ENCODE assay signal across 9 cellular contexts in the genomic region with DNA sequence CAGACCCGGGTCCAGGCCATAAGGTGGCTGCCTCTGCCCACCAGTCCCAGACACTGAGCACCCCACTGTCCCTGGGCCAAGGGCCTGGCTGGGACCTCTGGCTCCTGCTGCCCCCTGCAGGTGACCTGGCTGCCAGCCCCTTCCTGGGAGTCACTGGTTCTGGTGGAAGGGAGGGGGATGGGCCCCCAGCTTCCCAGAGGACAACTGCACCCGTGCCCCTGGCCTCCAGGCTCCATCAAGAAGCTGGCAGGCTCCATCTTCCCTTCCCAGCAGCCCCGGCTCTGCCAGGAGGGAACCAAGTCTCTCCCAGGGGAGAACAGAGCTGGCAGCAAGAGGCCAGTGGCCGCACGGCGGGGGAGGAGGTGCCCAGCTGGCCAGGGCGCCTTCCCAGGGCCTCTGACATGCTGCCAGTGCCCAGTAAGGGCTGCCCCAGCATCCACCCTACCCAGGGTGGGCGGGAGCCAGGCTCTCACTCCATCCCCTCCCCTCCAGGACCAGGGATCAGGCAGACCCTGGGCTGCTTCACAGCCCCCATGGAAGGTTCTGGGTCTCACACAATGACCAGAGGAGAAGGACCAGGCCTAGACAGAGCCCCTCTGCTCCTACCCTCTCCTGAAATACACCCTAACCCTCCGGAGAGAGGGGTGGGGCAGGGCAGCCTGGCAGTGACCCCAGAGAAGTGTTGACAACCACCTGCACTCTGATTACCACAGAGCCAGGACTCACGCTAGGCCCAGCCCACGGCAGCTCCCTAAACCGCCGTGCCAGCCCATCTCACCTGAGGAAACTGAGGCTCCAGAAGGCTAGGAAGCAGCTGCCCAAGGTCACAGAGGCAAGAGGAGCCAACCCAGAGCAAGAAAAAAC. TPM values are rescaled to one million over a fixed set of nuclear protein-coding genes. Genes with fewer than 3 reads are reported as not detected.
DNase-seq lines count a peak whose midpoint lies in the region; ATAC-seq and TF ChIP-seq lines count a peak whose summit lies in the region.
"Had no signal": no experiment of that assay in that cellular context is flagged by ENCODE, and none has a peak within 500 bp of the region (broad histone marks: within the 10 kb centered on the region; RNA-seq: fewer than 3 reads in every experiment).

No MANE protein-coding gene starts in this region.

- CTCF ChIA-PET in SK-N-SH (lab: Yijun Ruan, JAX), result interaction anchor here (0.6 to 2.7 kb wide), 9 partner anchors 11 to 1027 kb away, joined by 3 to 12 read pairs (median 3); no protein-coding TSS in a partner anchor

- peaks cover 73% of the 10 kb centered on the region for H3K79me2 ChIP-seq in SK-N-SH (ENCODE audit: insufficient read depth)

- ATAC-seq in SK-N-SH treated with all-trans-retinoic acid at 6 μM for 48 hours, result no peak
- no peak for ATAC-seq in stimulated activated memory B cell treated with anti-CD40 and anti-IgM and Interleukin-4, amounts not matched to agents 10 μg/mL and 1 μg/mL and 100 μg/mL, for 72 hours
- no peak for ATAC-seq in HG03025 (IDR thresholded peaks at IDR 0.05; ENCODE audit: low FRiP score, unreplicated experiment)

- H2AFZ ChIP-seq in SK-N-SH (ENCODE audit: low read depth), result no peak overlapping the region

- H3K9me2 ChIP-seq in SK-N-SH, result no peaks in the 10 kb centered on the region

- peaks cover 0 to 14% of the 10 kb centered on the region in 2 experiments for H3K36me3 ChIP-seq in SK-N-SH (replicated peaks in 1 of 2; ENCODE audit: control insufficient read depth in 1 of 2, insufficient read depth in 2 of 2, low read length in 1 of 2)
- peaks cover 11% of the 10 kb centered on the region for H3K36me3 ChIP-seq in adipocyte (ENCODE audit: control insufficient read depth, insufficient read depth, low read length, severe bottlenecking)
- H3K36me3 ChIP-seq in right atrium auricular region, result peaks cover 7% of the 10 kb centered on the region

- WGBS in SK-N-SH (ENCODE audit: low lambda C conversion rate), result 93% methylated on average over 9 of the region's 13 CpGs

- no peak for TF ChIP-seq EP300 in SK-N-SH (IDR thresholded peaks at IDR 0.05; ENCODE audit: borderline replicate concordance in 1 of 2, low read depth in 1 of 2, low read length in 1 of 2)

- peaks cover 67% of the 10 kb centered on the region for H3K4me1 Mint-ChIP-seq in stimulated activated memory B cell treated with anti-CD40 and anti-IgM and Interleukin-4, amounts not matched to agents 10 μg/mL and 1 μg/mL and 100 μg/mL, for 72 hours

- H3K9me3 ChIP-seq in SK-N-SH (no peaks in the 10 kb centered on the region), adipocyte (ENCODE audit: control insufficient read depth, low read length) (no peaks in the 10 kb centered on the region), right atrium auricular region (no peaks in the 10 kb centered on the region)

- H3K27ac ChIP-seq in SK-N-SH (ENCODE audit: low read depth in 2 of 2, low read length in 1 of 2) (no peak overlapping the region; a peak in 1 of 4 replicates), right atrium auricular region (peak overlapping the region; percentile 90 to 92)

- no peaks in the 10 kb centered on the region for H3F3A ChIP-seq in SK-N-SH (replicated peaks; ENCODE audit: insufficient read depth)

- H3K4me2 ChIP-seq in SK-N-SH, result peak overlapping the region; percentile 98; the same call in 1 of the 2 replicates

- H3K4me3 Mint-ChIP-seq in stimulated activated memory B cell treated with anti-CD40 and anti-IgM and Interleukin-4, amounts not matched to agents 10 μg/mL and 1 μg/mL and 100 μg/mL, for 72 hours, result peak overlapping the region; percentile 89

- POLR2A ChIA-PET in SK-N-SH (lab: Yijun Ruan, JAX), result no interaction called here

- peaks cover 19% of the 10 kb centered on the region for H3K36me3 Mint-ChIP-seq in stimulated activated memory B cell treated with anti-CD40 and anti-IgM and Interleukin-4, amounts not matched to agents 10 μg/mL and 1 μg/mL and 100 μg/mL, for 72 hours

- TF ChIP-seq CTCF in SK-N-SH (IDR thresholded peaks at IDR 0.05), result peak; percentile 53
- TF ChIP-seq CTCF in right atrium auricular region (IDR thresholded peaks at IDR 0.05), result peak; percentile 25 to 58

- no peaks in the 10 kb centered on the region for H3K27me3 Mint-ChIP-seq in stimulated activated memory B cell treated with anti-CD40 and anti-IgM and Interleukin-4, amounts not matched to agents 10 μg/mL and 1 μg/mL and 100 μg/mL, for 72 hours

- DNase-seq in SK-N-SH (peak; percentile 83), adipocyte (ENCODE audit: low read depth) (no peak), right atrium auricular region (ENCODE audit: low spot score) (no peak), 8988T (no peak)
- DNase-seq in effector CD4-positive, alpha-beta T cell, result no peak

- H3K27me3 ChIP-seq in SK-N-SH (ENCODE audit: insufficient read depth), result no peaks in the 10 kb centered on the region
- no peaks in the 10 kb centered on the region for H3K27me3 ChIP-seq in adipocyte (replicated peaks; ENCODE audit: control insufficient read depth, insufficient read depth, low read length)
- H3K27me3 ChIP-seq in right atrium auricular region, result no peaks in the 10 kb centered on the region

- H4K20me1 ChIP-seq in SK-N-SH (ENCODE audit: insufficient read depth), result peaks cover 66% of the 10 kb centered on the region

- peak overlapping the region; percentile 83 for H3K27ac Mint-ChIP-seq in stimulated activated memory B cell treated with anti-CD40 and anti-IgM and Interleukin-4, amounts not matched to agents 10 μg/mL and 1 μg/mL and 100 μg/mL, for 72 hours

- peak; percentile 42; the same call in 1 of the 2 replicates for TF ChIP-seq RAD21 in SK-N-SH (IDR thresholded peaks at IDR 0.05; ENCODE audit: low read length)

- H3K4me3 ChIP-seq in SK-N-SH (ENCODE audit: low read depth in 2 of 2, low read length in 1 of 2) (peak overlapping the region in 1 of 2 experiments; percentile 26; a peak in 1 of 4 replicates), adipocyte (ENCODE audit: low read length) (peak overlapping the region; percentile 96), right atrium auricular region (peak overlapping the region; percentile 37 to 93)

- H3K4me1 ChIP-seq in SK-N-SH (ENCODE audit: control insufficient read depth in 1 of 2, insufficient read depth in 2 of 2, low read depth in 1 of 2, low read length in 1 of 2), result peaks cover 9 to 44% of the 10 kb centered on the region in 2 experiments; a peak in 1 of 4 replicates
- H3K4me1 ChIP-seq in adipocyte (ENCODE audit: control insufficient read depth, insufficient read depth, low read length), result peaks cover 51% of the 10 kb centered on the region
- peaks cover 0 to 78% of the 10 kb centered on the region in 2 donors for H3K4me1 ChIP-seq in right atrium auricular region

- H3K9me3 Mint-ChIP-seq in stimulated activated memory B cell treated with anti-CD40 and anti-IgM and Interleukin-4, amounts not matched to agents 10 μg/mL and 1 μg/mL and 100 μg/mL, for 72 hours, result no peaks in the 10 kb centered on the region

- H3K9ac ChIP-seq in SK-N-SH (no peak overlapping the region), adipocyte (ENCODE audit: low read length) (peak overlapping the region; percentile 59)

TF ChIP-seq in SK-N-SH, 30 proteins besides CTCF, POLR2A, EP300 and RAD21:
- no peak for TF ChIP-seq CHD2 (IDR thresholded peaks at IDR 0.05; ENCODE audit: low read length, partially characterized antibody)
- TF ChIP-seq RXRA (IDR thresholded peaks at IDR 0.05; ENCODE audit: borderline replicate concordance, low read depth), result no peak
- TF ChIP-seq SMC3 (IDR thresholded peaks at IDR 0.05; ENCODE audit: low read depth, low read length), result peak; percentile 21; the same call in 1 of the 2 replicates

TF ChIP-seq in SK-N-SH treated with all-trans-retinoic acid at 6 μM for 48 hours, 23 proteins besides CTCF, POLR2A, EP300 and RAD21 (continues in another document):
- no peak for TF ChIP-seq TCF4 (CRISPR knock-in tag; IDR thresholded peaks at IDR 0.05; ENCODE audit: borderline replicate concordance)
- TF ChIP-seq GLIS3 (CRISPR knock-in tag; IDR thresholded peaks at IDR 0.05), result no peak
- TF ChIP-seq ZNF70 (CRISPR knock-in tag; IDR thresholded peaks at IDR 0.05), result no peak
- TF ChIP-seq ARNTL (CRISPR knock-in tag; IDR thresholded peaks at IDR 0.05; ENCODE audit: borderline replicate concordance, low read depth), result no peak
- TF ChIP-seq ISL1 (CRISPR knock-in tag; IDR thresholded peaks at IDR 0.05), result no peak
- no peak for TF ChIP-seq CREB5 (CRISPR knock-in tag; IDR thresholded peaks at IDR 0.05; ENCODE audit: low read depth)
- no peak for TF ChIP-seq ZFP3 (CRISPR knock-in tag; IDR thresholded peaks at IDR 0.05)
- no peak for TF ChIP-seq ZNF8 (CRISPR knock-in tag; IDR thresholded peaks at IDR 0.05)
- TF ChIP-seq PPARA (CRISPR knock-in tag; IDR thresholded peaks at IDR 0.05; ENCODE audit: borderline replicate concordance), result no peak
- TF ChIP-seq CSDC2 (CRISPR knock-in tag; IDR thresholded peaks at IDR 0.05), result no peak

RNA-seq across cellular contexts. Expression of gene CLUH, which starts 3.6 kb away (rescaled TPM):
- 25.1 and 32.2 TPM in 2 replicates for polyA plus RNA-seq in SK-N-SH (2012; rRNA removed)
- polyA plus RNA-seq in SK-N-SH (2012; cell fraction: cytosol; rRNA removed), result 6.6 and 12.0 TPM in 2 replicates
- 144 and 174 TPM in 2 replicates for polyA plus RNA-seq in SK-N-SH (2012; cell fraction: nucleus; rRNA removed)
- total RNA-seq in right atrium auricular region, result 100 to 1,000 TPM in 1 of 2 donors, 10 to 100 TPM in 1; 94.4 to 126 TPM

RNA-seq across cellular contexts. Expression of gene CCDC92B, which starts 41.5 kb away (rescaled TPM):
- 0.07 and 0.13 TPM in 2 replicates for polyA plus RNA-seq in SK-N-SH (2012; rRNA removed)
- polyA plus RNA-seq in SK-N-SH (2012; cell fraction: cytosol; rRNA removed), result 0.13 and 0.22 TPM in 2 replicates
- 0.30 and 0.35 TPM in 2 replicates for polyA plus RNA-seq in SK-N-SH (2012; cell fraction: nucleus; rRNA removed)
- total RNA-seq in right atrium auricular region, result not detected
- total RNA-seq: activated CD8-positive, alpha-beta memory T cell treated with anti-CD3 and anti-CD28 coated beads for 36 hours had no signal

Comparison
In these comparisons a context has a peak if more than half of its experiments do, and no peak if none do; other contexts are left out.
1. H3K27ac ChIP-seq: peak in right atrium auricular region (2 of 2); none in SK-N-SH (0 of 2).